In the genomic region with DNA sequence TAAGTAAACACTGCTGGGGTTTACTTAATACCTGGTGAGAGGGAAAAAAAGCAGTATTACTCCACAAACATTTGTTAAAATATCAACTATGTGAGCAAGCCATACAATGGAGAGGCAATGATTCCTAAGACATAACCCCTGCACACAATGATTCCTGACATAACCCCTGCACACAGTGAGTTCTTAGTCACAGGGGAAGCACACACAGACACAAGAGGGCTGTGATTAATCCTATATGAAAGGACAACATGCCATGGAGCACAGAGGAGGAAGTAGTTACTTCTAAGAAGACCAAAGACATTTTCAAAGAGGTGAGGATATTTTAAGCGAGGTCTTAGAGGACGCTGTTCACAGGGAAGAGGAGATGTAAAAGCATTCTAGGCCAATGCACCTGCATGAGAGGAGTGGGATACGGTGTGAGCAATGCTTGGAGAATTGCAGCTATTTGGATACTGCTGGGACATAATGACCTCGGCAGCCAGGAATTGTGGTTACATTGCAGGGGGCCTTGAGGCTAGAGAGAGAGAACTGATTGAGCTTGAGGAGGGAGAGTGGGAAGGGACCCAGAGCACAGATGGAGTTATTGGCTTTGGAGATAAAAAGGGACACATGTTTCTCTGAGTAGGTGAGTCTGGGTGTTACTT, we compare ENCODE assay signal across 21 cellular contexts.
DNase-seq lines count a peak whose midpoint lies in the region; ATAC-seq and TF ChIP-seq lines count a peak whose summit lies in the region.
"Had no signal": no experiment of that assay in that cellular context is flagged by ENCODE, and none has a peak within 500 bp of the region (broad histone marks: within the 10 kb centered on the region; RNA-seq: fewer than 3 reads in every experiment).

No MANE protein-coding gene starts in this region.

- H3K27me3 ChIP-seq in transverse colon, result no peaks in the 10 kb centered on the region
- H3K27me3 ChIP-seq: heart left ventricle, MG63, uterus had no signal

- in situ Hi-C loops in transverse colon (cut with MboI; ENCODE audit: low pct_ligation_motif_present in 1 of 4, low pct_unique_long_range_greater_than_20kb in 1 of 4, low sequenced_read_pairs in 3 of 4), result no loop called here

- no peak for TF ChIP-seq POLR2A in transverse colon (IDR thresholded peaks at IDR 0.05)

- no peaks in the 10 kb centered on the region for H3K4me1 ChIP-seq in transverse colon
- H3K4me1 ChIP-seq: heart left ventricle, uterus had no signal

- TF ChIP-seq CTCF in transverse colon (IDR thresholded peaks at IDR 0.05), result no peak

- H3K27ac ChIP-seq in cingulate gyrus (ENCODE audit: low read depth, low read length) (peak overlapping the region; percentile 34), transverse colon (no peak overlapping the region)
- H3K27ac ChIP-seq: heart left ventricle, uterus had no signal

- intact Hi-C loops in transverse colon (cut with DNase I; ENCODE audit: low total_unique reads), result no loop called here

- no peaks in the 10 kb centered on the region for H3K9me3 ChIP-seq in transverse colon
- H3K9me3 ChIP-seq: heart left ventricle, MG63, uterus had no signal

- WGBS in transverse colon (ENCODE audit: low coverage in 1 of 2), 2 donors, result 38 to 60% methylated on average over 2 to 4 of the region's 4 CpGs

- H3K36me3 ChIP-seq in transverse colon, result no peaks in the 10 kb centered on the region
- H3K36me3 ChIP-seq: heart left ventricle, MG63, uterus had no signal

- no peak overlapping the region for H3K4me3 ChIP-seq in transverse colon
- H3K4me3 ChIP-seq: heart left ventricle, MG63, uterus had no signal

- TF ChIP-seq EP300 in transverse colon (IDR thresholded peaks at IDR 0.05; ENCODE audit: low read depth), result no peak

- DNase-seq in Daoy (ENCODE audit: low read depth) (peak; percentile 93), NCI-H2227 treated with DMSO at 0.1 percent for 48 hours (lab: John Stamatoyannopoulos, UW) (peak; percentile 38), kidney tubule cell (ENCODE audit: low spot score) (peak; percentile 86), NCI-H146 treated with DMSO at 0.1 percent for 48 hours (lab: John Stamatoyannopoulos, UW; ENCODE audit: unreplicated experiment) (no peak), transverse colon (no peak)
- DNase-seq: activated B cell treated with CpG ODN at 0.5 μM for 24 hours; activated CD8-positive, alpha-beta memory T cell treated with anti-CD3 and anti-CD28 coated beads for 24 hours; activated effector memory CD4-positive, alpha-beta T cell treated with Interleukin-2 at 50 U/mL for 16 hours; amygdala; COR-L47; heart left ventricle; MG63; NCI-H2029; NCI-H82; RPMI8226; stimulated activated CD4-positive, alpha-beta T cell treated with anti-CD3 and anti-CD28 coated beads, Interleukin-12 subunit alpha, Interleukin-12 subunit beta, amount 100 ng/mL, for 4 hours; stimulated activated naive CD8-positive, alpha-beta T cell treated with anti-CD3 and anti-CD28 coated beads, Interleukin-15, amount 100 ng/mL, for 72 hours; uterus had no signal

- ATAC-seq in HG02884 (IDR thresholded peaks at IDR 0.05; ENCODE audit: unreplicated experiment) (no peak), GM21367 (IDR thresholded peaks at IDR 0.05; ENCODE audit: unreplicated experiment) (no peak)
- ATAC-seq: heart left ventricle; stimulated activated naive CD8-positive, alpha-beta T cell treated with anti-CD3 and anti-CD28 coated beads, Interleukin-15, amount 100 ng/mL, for 72 hours had no signal

Comparison
In these comparisons a context has a peak if more than half of its experiments do, and no peak if none do; other contexts are left out.
1. DNase-seq: peak in Daoy (single experiment), NCI-H2227 treated with DMSO at 0.1 percent for 48 hours (single experiment) and kidney tubule cell (single experiment); none in NCI-H146 treated with DMSO at 0.1 percent for 48 hours (single experiment) and transverse colon (single experiment).